In genomic region chr2:235495373-235496238, GRCh38 we compare ENCODE assay signal across 1 cellular context.
TF ChIP-seq lines count a peak whose summit lies in the region.

No MANE protein-coding gene starts in this region.

TF ChIP-seq in HepG2, 621 proteins besides CTCF, POLR2A, EP300 and RAD21 (continued from another document and continues in another):
- TF ChIP-seq, protein P1, sequence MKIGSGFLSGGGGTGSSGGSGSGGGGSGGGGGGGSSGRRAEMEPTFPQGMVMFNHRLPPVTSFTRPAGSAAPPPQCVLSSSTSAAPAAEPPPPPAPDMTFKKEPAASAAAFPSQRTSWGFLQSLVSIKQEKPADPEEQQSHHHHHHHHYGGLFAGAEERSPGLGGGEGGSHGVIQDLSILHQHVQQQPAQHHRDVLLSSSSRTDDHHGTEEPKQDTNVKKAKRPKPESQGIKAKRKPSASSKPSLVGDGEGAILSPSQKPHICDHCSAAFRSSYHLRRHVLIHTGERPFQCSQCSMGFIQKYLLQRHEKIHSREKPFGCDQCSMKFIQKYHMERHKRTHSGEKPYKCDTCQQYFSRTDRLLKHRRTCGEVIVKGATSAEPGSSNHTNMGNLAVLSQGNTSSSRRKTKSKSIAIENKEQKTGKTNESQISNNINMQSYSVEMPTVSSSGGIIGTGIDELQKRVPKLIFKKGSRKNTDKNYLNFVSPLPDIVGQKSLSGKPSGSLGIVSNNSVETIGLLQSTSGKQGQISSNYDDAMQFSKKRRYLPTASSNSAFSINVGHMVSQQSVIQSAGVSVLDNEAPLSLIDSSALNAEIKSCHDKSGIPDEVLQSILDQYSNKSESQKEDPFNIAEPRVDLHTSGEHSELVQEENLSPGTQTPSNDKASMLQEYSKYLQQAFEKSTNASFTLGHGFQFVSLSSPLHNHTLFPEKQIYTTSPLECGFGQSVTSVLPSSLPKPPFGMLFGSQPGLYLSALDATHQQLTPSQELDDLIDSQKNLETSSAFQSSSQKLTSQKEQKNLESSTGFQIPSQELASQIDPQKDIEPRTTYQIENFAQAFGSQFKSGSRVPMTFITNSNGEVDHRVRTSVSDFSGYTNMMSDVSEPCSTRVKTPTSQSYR (CRISPR knock-in tag; IDR thresholded peaks at IDR 0.05; ENCODE audit: borderline replicate concordance): no peak
- TF ChIP-seq ZNF18 (CRISPR knock-in tag; IDR thresholded peaks at IDR 0.05; ENCODE audit: insufficient replicate concordance) (peak; percentile 68), RARA (CRISPR knock-in tag; IDR thresholded peaks at IDR 0.05) (peak; percentile 15), ZNF598 (CRISPR knock-in tag; IDR thresholded peaks at IDR 0.05; ENCODE audit: borderline replicate concordance) (0 out of 2 replicates have a peak, but pooled peaks have one; percentile 21), SAFB2 (CRISPR knock-in tag; IDR thresholded peaks at IDR 0.05; ENCODE audit: borderline replicate concordance, low read depth) (no peak), SMAD3 (CRISPR knock-in tag; IDR thresholded peaks at IDR 0.05) (no peak), KMT2B (CRISPR knock-in tag; IDR thresholded peaks at IDR 0.05) (0 out of 2 replicates have a peak, but pooled peaks have one; percentile 22), ZNF746 (CRISPR knock-in tag; IDR thresholded peaks at IDR 0.05) (peak; percentile 76), FOXO1 (CRISPR knock-in tag; IDR thresholded peaks at IDR 0.05) (peak; percentile 35; the same call in 1 of the 2 replicates), ZNF572 (CRISPR knock-in tag; IDR thresholded peaks at IDR 0.05) (peak; percentile 66; the same call in 1 of the 2 replicates), ISX (CRISPR knock-in tag; conservative IDR thresholded peaks at IDR 0.05) (0 out of 2 replicates have a peak, but pooled peaks have one; percentile 8), SNAI1 (CRISPR knock-in tag; IDR thresholded peaks at IDR 0.05; ENCODE audit: borderline replicate concordance) (peak; percentile 18), EZH2 (conservative IDR thresholded peaks at IDR 0.05; ENCODE audit: low read depth, low read length) (no peak), ZNF501 (CRISPR knock-in tag; IDR thresholded peaks at IDR 0.05) (0 out of 2 replicates have a peak, but pooled peaks have one; percentile 22), XRCC5 (optimal IDR thresholded peaks at IDR 0.05; ENCODE audit: low read length) (peak; percentile 25), TFDP2 (CRISPR knock-in tag; IDR thresholded peaks at IDR 0.05) (no peak), TGIF2 (CRISPR knock-in tag; IDR thresholded peaks at IDR 0.05) (peak; percentile 72), HNF1B (CRISPR knock-in tag; IDR thresholded peaks at IDR 0.05) (0 out of 2 replicates have a peak, but pooled peaks have one; percentile 39), ZNF224 (CRISPR knock-in tag; IDR thresholded peaks at IDR 0.05) (0 out of 2 replicates have a peak, but pooled peaks have one; percentile 58), KAT7 (CRISPR knock-in tag; IDR thresholded peaks at IDR 0.05; ENCODE audit: borderline replicate concordance) (0 out of 2 replicates have a peak, but pooled peaks have one; percentile 7), ZBED4 (CRISPR knock-in tag; IDR thresholded peaks at IDR 0.05; ENCODE audit: borderline replicate concordance) (0 out of 2 replicates have a peak, but pooled peaks have one; percentile 47), DRAP1 (CRISPR knock-in tag; IDR thresholded peaks at IDR 0.05) (0 out of 2 replicates have a peak, but pooled peaks have one; percentile 10), ZNF260 (CRISPR knock-in tag; IDR thresholded peaks at IDR 0.05; ENCODE audit: borderline replicate concordance, low read depth) (no peak), PITX1 (CRISPR knock-in tag; IDR thresholded peaks at IDR 0.05) (peak; percentile 61; the same call in 1 of the 2 replicates), ZNF891 (CRISPR knock-in tag; IDR thresholded peaks at IDR 0.05) (no peak), NFIC (IDR thresholded peaks at IDR 0.05; ENCODE audit: low read length) (no peak), ZNF83 (CRISPR knock-in tag; IDR thresholded peaks at IDR 0.05; ENCODE audit: borderline replicate concordance) (no peak), CAMTA2 (CRISPR knock-in tag; IDR thresholded peaks at IDR 0.05; ENCODE audit: borderline replicate concordance) (0 out of 2 replicates have a peak, but pooled peaks have one; percentile 13), GPN1 (CRISPR knock-in tag; IDR thresholded peaks at IDR 0.05; ENCODE audit: borderline replicate concordance) (no peak), ERF (CRISPR knock-in tag; IDR thresholded peaks at IDR 0.05) (0 out of 2 replicates have a peak, but pooled peaks have one; percentile 10), ZNF317 (CRISPR knock-in tag; IDR thresholded peaks at IDR 0.05) (0 out of 2 replicates have a peak, but pooled peaks have one; percentile 27), ZNF883 (CRISPR knock-in tag; IDR thresholded peaks at IDR 0.05; ENCODE audit: not compliant biosample characterization) (peak; percentile 48), AKAP8 (CRISPR knock-in tag; IDR thresholded peaks at IDR 0.05) (no peak), HNRNPL (IDR thresholded peaks at IDR 0.05; ENCODE audit: low read depth, low read length) (peak; percentile 57; the same call in 1 of the 2 replicates), ZNF703 (CRISPR knock-in tag; IDR thresholded peaks at IDR 0.05; ENCODE audit: borderline replicate concordance) (peak; percentile 79; the same call in 1 of the 2 replicates), TIGD3 (CRISPR knock-in tag; IDR thresholded peaks at IDR 0.05; ENCODE audit: borderline replicate concordance) (0 out of 2 replicates have a peak, but pooled peaks have one; percentile 13), IKZF4 (CRISPR knock-in tag; IDR thresholded peaks at IDR 0.05; ENCODE audit: borderline replicate concordance, low read depth, not compliant biosample characterization) (peak; percentile 36)
- TF ChIP-seq, protein P2, sequence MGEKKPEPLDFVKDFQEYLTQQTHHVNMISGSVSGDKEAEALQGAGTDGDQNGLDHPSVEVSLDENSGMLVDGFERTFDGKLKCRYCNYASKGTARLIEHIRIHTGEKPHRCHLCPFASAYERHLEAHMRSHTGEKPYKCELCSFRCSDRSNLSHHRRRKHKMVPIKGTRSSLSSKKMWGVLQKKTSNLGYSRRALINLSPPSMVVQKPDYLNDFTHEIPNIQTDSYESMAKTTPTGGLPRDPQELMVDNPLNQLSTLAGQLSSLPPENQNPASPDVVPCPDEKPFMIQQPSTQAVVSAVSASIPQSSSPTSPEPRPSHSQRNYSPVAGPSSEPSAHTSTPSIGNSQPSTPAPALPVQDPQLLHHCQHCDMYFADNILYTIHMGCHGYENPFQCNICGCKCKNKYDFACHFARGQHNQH (CRISPR knock-in tag; IDR thresholded peaks at IDR 0.05): 0 out of 2 replicates have a peak, but pooled peaks have one; percentile 3
- TF ChIP-seq, protein P3, sequence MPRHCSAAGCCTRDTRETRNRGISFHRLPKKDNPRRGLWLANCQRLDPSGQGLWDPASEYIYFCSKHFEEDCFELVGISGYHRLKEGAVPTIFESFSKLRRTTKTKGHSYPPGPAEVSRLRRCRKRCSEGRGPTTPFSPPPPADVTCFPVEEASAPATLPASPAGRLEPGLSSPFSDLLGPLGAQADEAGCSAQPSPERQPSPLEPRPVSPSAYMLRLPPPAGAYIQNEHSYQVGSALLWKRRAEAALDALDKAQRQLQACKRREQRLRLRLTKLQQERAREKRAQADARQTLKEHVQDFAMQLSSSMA (CRISPR knock-in tag; IDR thresholded peaks at IDR 0.05): 0 out of 2 replicates have a peak, but pooled peaks have one; percentile 11
- TF ChIP-seq, protein P4, sequence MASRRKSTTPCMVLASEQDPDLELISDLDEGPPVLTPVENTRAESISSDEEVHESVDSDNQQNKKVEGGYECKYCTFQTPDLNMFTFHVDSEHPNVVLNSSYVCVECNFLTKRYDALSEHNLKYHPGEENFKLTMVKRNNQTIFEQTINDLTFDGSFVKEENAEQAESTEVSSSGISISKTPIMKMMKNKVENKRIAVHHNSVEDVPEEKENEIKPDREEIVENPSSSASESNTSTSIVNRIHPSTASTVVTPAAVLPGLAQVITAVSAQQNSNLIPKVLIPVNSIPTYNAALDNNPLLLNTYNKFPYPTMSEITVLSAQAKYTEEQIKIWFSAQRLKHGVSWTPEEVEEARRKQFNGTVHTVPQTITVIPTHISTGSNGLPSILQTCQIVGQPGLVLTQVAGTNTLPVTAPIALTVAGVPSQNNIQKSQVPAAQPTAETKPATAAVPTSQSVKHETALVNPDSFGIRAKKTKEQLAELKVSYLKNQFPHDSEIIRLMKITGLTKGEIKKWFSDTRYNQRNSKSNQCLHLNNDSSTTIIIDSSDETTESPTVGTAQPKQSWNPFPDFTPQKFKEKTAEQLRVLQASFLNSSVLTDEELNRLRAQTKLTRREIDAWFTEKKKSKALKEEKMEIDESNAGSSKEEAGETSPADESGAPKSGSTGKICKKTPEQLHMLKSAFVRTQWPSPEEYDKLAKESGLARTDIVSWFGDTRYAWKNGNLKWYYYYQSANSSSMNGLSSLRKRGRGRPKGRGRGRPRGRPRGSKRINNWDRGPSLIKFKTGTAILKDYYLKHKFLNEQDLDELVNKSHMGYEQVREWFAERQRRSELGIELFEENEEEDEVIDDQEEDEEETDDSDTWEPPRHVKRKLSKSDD (CRISPR knock-in tag; IDR thresholded peaks at IDR 0.05; ENCODE audit: low read depth): no peak
- TF ChIP-seq, protein P5, sequence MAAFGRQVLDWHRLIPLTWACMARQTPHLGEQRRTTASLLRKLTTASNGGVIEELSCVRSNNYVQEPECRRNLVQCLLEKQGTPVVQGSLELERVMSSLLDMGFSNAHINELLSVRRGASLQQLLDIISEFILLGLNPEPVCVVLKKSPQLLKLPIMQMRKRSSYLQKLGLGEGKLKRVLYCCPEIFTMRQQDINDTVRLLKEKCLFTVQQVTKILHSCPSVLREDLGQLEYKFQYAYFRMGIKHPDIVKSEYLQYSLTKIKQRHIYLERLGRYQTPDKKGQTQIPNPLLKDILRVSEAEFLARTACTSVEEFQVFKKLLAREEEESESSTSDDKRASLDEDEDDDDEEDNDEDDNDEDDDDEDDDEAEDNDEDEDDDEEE (CRISPR knock-in tag; IDR thresholded peaks at IDR 0.05): no peak
